1 cellular context compared by ENCODE assay signal in genomic region chr10:59553127-59553649, GRCh38.
TF ChIP-seq lines count a peak whose summit lies in the region.

No MANE protein-coding gene starts in this region.

TF ChIP-seq in WTC11, 78 proteins besides CTCF, POLR2A, EP300 and RAD21 (continued from another document):
- TF ChIP-seq E2F4 (CRISPR knock-in tag; IDR thresholded peaks at IDR 0.05; ENCODE audit: borderline replicate concordance, low read depth) (no peak), FOXK1 (CRISPR knock-in tag; IDR thresholded peaks at IDR 0.05) (no peak), IRF1 (CRISPR knock-in tag; IDR thresholded peaks at IDR 0.05) (no peak), MXD4 (CRISPR knock-in tag; IDR thresholded peaks at IDR 0.05; ENCODE audit: borderline replicate concordance) (no peak), AR (CRISPR knock-in tag; IDR thresholded peaks at IDR 0.05) (no peak), OVOL2 (CRISPR knock-in tag; IDR thresholded peaks at IDR 0.05; ENCODE audit: borderline replicate concordance) (no peak)
